In genomic region chr10:33484787-33485186, GRCh38 we compare ENCODE assay signal across 16 cellular contexts.
A peak's percentile ranks its signal among the peaks of the same experiment; 100 is the strongest.
DNase-seq lines count a peak whose midpoint lies in the region; ATAC-seq, FAIRE-seq and TF ChIP-seq lines count a peak whose summit lies in the region.
"Had no signal": no experiment of that assay in that cellular context is flagged by ENCODE, and none has a peak within 500 bp of the region (broad histone marks: within the 10 kb centered on the region; RNA-seq: fewer than 3 reads in every experiment).

No MANE protein-coding gene starts in this region.

- no peak for TF ChIP-seq CTCF in PC-3 (conservative IDR thresholded peaks at IDR 0.05; ENCODE audit: low read depth, low read length)
- TF ChIP-seq CTCF in gastrocnemius medialis (IDR thresholded peaks at IDR 0.05 in 4 of 5, conservative IDR thresholded peaks at IDR 0.05 in 1 of 5), result no peak

- DNase-seq in NCI-H2227 (lab: John Stamatoyannopoulos, UW; ENCODE audit: unreplicated experiment) (peak; percentile 3), NCI-H2227 treated with DMSO at 0.1 percent for 48 hours (lab: John Stamatoyannopoulos, UW) (no peak), PC-3 (no peak), fibroblast of peridontal ligament (ENCODE audit: extremely low read depth) (peak; percentile 81), gastrocnemius medialis (no peak), RCC 7860 (ENCODE audit: low spot score) (no peak), SKM-1 treated with dmso at 0.1 percent for 144 hours (lab: John Stamatoyannopoulos, UW; ENCODE audit: unreplicated experiment) (no peak)
- DNase-seq: activated CD8-positive, alpha-beta T cell treated with anti-CD3 and anti-CD28 coated beads for 36 hours; activated gamma-delta T cell treated with Interleukin-2 at 50 U/mL for 16 hours; colonic mucosa; DMS153; PC-9; stimulated activated CD8-positive, alpha-beta memory T cell treated with anti-CD3 and anti-CD28 coated beads, Interleukin-4, amount 100 ng/mL, for 48 hours; upper lobe of right lung had no signal

- intact Hi-C loops in PC-3 (cut with micrococcal nuclease) (no loop called here), gastrocnemius medialis (cut with DNase I; ENCODE audit: low total_unique reads) (no loop called here)

- no peaks in the 10 kb centered on the region for H3K9me2 ChIP-seq in PC-3 (replicated peaks; ENCODE audit: low read length)

- CTCF ChIA-PET in PC-3 (lab: Charles Lee), result no interaction called here

- H3K36me3 ChIP-seq in PC-3 (ENCODE audit: low read depth, low read length), result no peaks in the 10 kb centered on the region
- H3K36me3 ChIP-seq in gastrocnemius medialis, result no peaks in the 10 kb centered on the region
- H3K36me3 ChIP-seq: colonic mucosa, neutrophil, upper lobe of right lung had no signal

- in situ Hi-C loops in gastrocnemius medialis (cut with MboI; ENCODE audit: low sequenced_read_pairs in 4 of 4), result no loop called here

- no peaks in the 10 kb centered on the region for H4K20me1 ChIP-seq in PC-3 (ENCODE audit: low read length)

- no peak for FAIRE-seq in RCC 7860 (lab: Jason Lieb, UNC)

- H3K9ac ChIP-seq in PC-3 (ENCODE audit: low read length), result no peak overlapping the region

- H3K27ac ChIP-seq in PC-3 (ENCODE audit: low read length) (no peak overlapping the region), gastrocnemius medialis (no peak overlapping the region)
- H3K27ac ChIP-seq: colonic mucosa, neutrophil, PC-9, upper lobe of right lung had no signal

- H3K9me3 ChIP-seq in PC-3 (ENCODE audit: low read length) (no peaks in the 10 kb centered on the region), gastrocnemius medialis (no peaks in the 10 kb centered on the region)
- H3K9me3 ChIP-seq: colonic mucosa, neutrophil, upper lobe of right lung had no signal

- BruUV-seq in PC-3 (replicated peaks; lab: Mats Ljungman, UMichigan), result no TSS peak

- peak overlapping the region; percentile 2; the same call in 1 of the 2 replicates for H2AFZ ChIP-seq in PC-3 (ENCODE audit: low read length)
- H2AFZ ChIP-seq: PC-9 had no signal

- no peaks in the 10 kb centered on the region for H3K79me2 ChIP-seq in PC-3 (ENCODE audit: low read length)

- no peaks in the 10 kb centered on the region for H3K27me3 ChIP-seq in PC-3 (ENCODE audit: low read length)
- H3K27me3 ChIP-seq in gastrocnemius medialis, result no peaks in the 10 kb centered on the region
- H3K27me3 ChIP-seq: colonic mucosa, neutrophil, upper lobe of right lung had no signal

- H3K4me2 ChIP-seq in PC-3 (ENCODE audit: low read length), result no peak overlapping the region
- H3K4me2 ChIP-seq: PC-9 had no signal

- no peak for TF ChIP-seq POLR2A in gastrocnemius medialis (IDR thresholded peaks at IDR 0.05)

- ATAC-seq in PC-3 (no peak), gastrocnemius medialis (peak; percentile 33 to 56), HG02623 (IDR thresholded peaks at IDR 0.05; ENCODE audit: unreplicated experiment) (no peak)
- ATAC-seq: activated CD8-positive, alpha-beta T cell treated with anti-CD3 and anti-CD28 coated beads for 36 hours; upper lobe of right lung had no signal

- no peaks in the 10 kb centered on the region for H3F3A ChIP-seq in PC-3 (ENCODE audit: low read length, unreplicated experiment)

- H3K4me1 ChIP-seq in PC-3 (ENCODE audit: insufficient read depth, low read length) (no peaks in the 10 kb centered on the region), gastrocnemius medialis (no peaks in the 10 kb centered on the region)
- H3K4me1 ChIP-seq: colonic mucosa, upper lobe of right lung had no signal

- H3K4me3 ChIP-seq in PC-3 (ENCODE audit: low read length), result no peak overlapping the region
- H3K4me3 ChIP-seq in gastrocnemius medialis, result no peak overlapping the region
- H3K4me3 ChIP-seq: colonic mucosa, PC-9, upper lobe of right lung had no signal

- POLR2A ChIA-PET in PC-3 (lab: Charles Lee; ENCODE audit: unreplicated experiment), result no interaction called here

Comparison
In these comparisons a context has a peak if more than half of its experiments do, and no peak if none do; other contexts are left out.
1. DNase-seq: peak in NCI-H2227 (single experiment) and fibroblast of peridontal ligament (single experiment); none in NCI-H2227 treated with DMSO at 0.1 percent for 48 hours (single experiment), PC-3 (single experiment), gastrocnemius medialis (0 of 2), RCC 7860 (single experiment) and SKM-1 treated with dmso at 0.1 percent for 144 hours (single experiment).
2. ATAC-seq: peak in gastrocnemius medialis (2 of 2); none in PC-3 (single experiment) and HG02623 (single experiment).